Comparison of ENCODE assay signal across 8 cellular contexts in genomic region chr1:169312084-169312954, GRCh38.
DNase-seq lines count a peak whose midpoint lies in the region; ATAC-seq and TF ChIP-seq lines count a peak whose summit lies in the region.

No MANE protein-coding gene starts in this region.

- H3K9me3 ChIP-seq in HEK293 (ENCODE audit: control insufficient read depth, insufficient read depth, low read depth, low read length), result no peaks in the 10 kb centered on the region

- no peaks in the 10 kb centered on the region; the same call in 1 of the 2 replicates for H3K4me1 ChIP-seq in HEK293 (ENCODE audit: control insufficient read depth, insufficient read depth, low read length)

- CTCF ChIA-PET in HEK293 (lab: Yijun Ruan, JAX), result interaction anchor here (0.7 kb wide), 1 partner anchor 10 kb away, joined by 3 read pairs; no protein-coding TSS in a partner anchor

- in situ Hi-C loops in astrocyte of the cerebellum (cut with HindIII; ENCODE audit: low sequenced_read_pairs), result no loop called here

- POLR2A ChIA-PET in HEK293 (lab: Yijun Ruan, JAX), result interaction anchor here (0.6 kb wide), 1 partner anchor 56 kb away, joined by 3 read pairs; the partner anchor contains the start of genes BLZF1 and NME7

- DNase-seq in AG09319 (ENCODE audit: extremely low read depth, low read depth) (peak; percentile 52), SIG-M5 (lab: John Stamatoyannopoulos, UW) (peak; percentile 80), astrocyte of the cerebellum (ENCODE audit: low read depth) (peak; percentile 87), skeletal muscle cell (ENCODE audit: low read depth) (peak; percentile 95)

- no peak overlapping the region for H3K4me3 ChIP-seq in HEK293 (ENCODE audit: low read depth, low read length)
- H3K4me3 ChIP-seq in astrocyte of the cerebellum (ENCODE audit: low read depth, low read length), result no peak overlapping the region
- H3K4me3 ChIP-seq in skeletal muscle cell (ENCODE audit: low read depth, low read length), result no peak overlapping the region

- H3K36me3 ChIP-seq in HEK293 (ENCODE audit: control insufficient read depth in 2 of 2, insufficient read depth in 1 of 2, low read length in 2 of 2), result no peaks in the 10 kb centered on the region

- TF ChIP-seq CTCF in AG09319 (IDR thresholded peaks at IDR 0.05; ENCODE audit: low read depth, low read length), result no peak
- no peak for TF ChIP-seq CTCF in HEK293 (tag by site-specific recombination; IDR thresholded peaks at IDR 0.05)
- no peak for TF ChIP-seq CTCF in astrocyte of the cerebellum (IDR thresholded peaks at IDR 0.05; ENCODE audit: low read depth, low read length, missing control alignments)

- no peak for ATAC-seq in GM18519 (IDR thresholded peaks at IDR 0.05; ENCODE audit: low FRiP score, unreplicated experiment)
- ATAC-seq in HG03025 (IDR thresholded peaks at IDR 0.05; ENCODE audit: low FRiP score, unreplicated experiment), result no peak
- ATAC-seq in HG03097 (IDR thresholded peaks at IDR 0.05; ENCODE audit: low FRiP score, unreplicated experiment), result no peak

- no peak overlapping the region for H3K27ac ChIP-seq in HEK293 (ENCODE audit: extremely low read depth, low read depth, low read length)

TF ChIP-seq in HEK293, 187 proteins besides CTCF, POLR2A, EP300 and RAD21 (continues in another document):
- TF ChIP-seq, protein P1, sequence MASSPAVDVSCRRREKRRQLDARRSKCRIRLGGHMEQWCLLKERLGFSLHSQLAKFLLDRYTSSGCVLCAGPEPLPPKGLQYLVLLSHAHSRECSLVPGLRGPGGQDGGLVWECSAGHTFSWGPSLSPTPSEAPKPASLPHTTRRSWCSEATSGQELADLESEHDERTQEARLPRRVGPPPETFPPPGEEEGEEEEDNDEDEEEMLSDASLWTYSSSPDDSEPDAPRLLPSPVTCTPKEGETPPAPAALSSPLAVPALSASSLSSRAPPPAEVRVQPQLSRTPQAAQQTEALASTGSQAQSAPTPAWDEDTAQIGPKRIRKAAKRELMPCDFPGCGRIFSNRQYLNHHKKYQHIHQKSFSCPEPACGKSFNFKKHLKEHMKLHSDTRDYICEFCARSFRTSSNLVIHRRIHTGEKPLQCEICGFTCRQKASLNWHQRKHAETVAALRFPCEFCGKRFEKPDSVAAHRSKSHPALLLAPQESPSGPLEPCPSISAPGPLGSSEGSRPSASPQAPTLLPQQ (tag by site-specific recombination; IDR thresholded peaks at IDR 0.05), result no peak
- no peak for TF ChIP-seq ZBTB8A (tag by site-specific recombination; IDR thresholded peaks at IDR 0.05)
- TF ChIP-seq ZNF394 (tag by site-specific recombination; IDR thresholded peaks at IDR 0.05; ENCODE audit: borderline replicate concordance), result peak; percentile 33; the same call in 1 of the 2 replicates
- TF ChIP-seq ZNF629 (tag by site-specific recombination; IDR thresholded peaks at IDR 0.05), result peak; percentile 32
- peak; percentile 24 for TF ChIP-seq SETDB1 (IDR thresholded peaks at IDR 0.05; ENCODE audit: insufficient read length, low read length)
- TF ChIP-seq ZNF639 (tag by site-specific recombination; IDR thresholded peaks at IDR 0.05), result peak; percentile 21; the same call in 1 of the 2 replicates
- no peak for TF ChIP-seq ZNF488 (tag by site-specific recombination; IDR thresholded peaks at IDR 0.05)
- no peak for TF ChIP-seq SP2 (tag by site-specific recombination; IDR thresholded peaks at IDR 0.05)
- TF ChIP-seq OSR2 (tag by site-specific recombination; IDR thresholded peaks at IDR 0.05), result no peak
- TF ChIP-seq ZNF571 (tag by site-specific recombination; IDR thresholded peaks at IDR 0.05), result no peak
- TF ChIP-seq ZIC2 (tag by site-specific recombination; IDR thresholded peaks at IDR 0.05), result no peak
- TF ChIP-seq KLF10 (tag by site-specific recombination; IDR thresholded peaks at IDR 0.05), result no peak
- peak; percentile 53; the same call in 1 of the 2 replicates for TF ChIP-seq ZNF24 (tag by site-specific recombination; IDR thresholded peaks at IDR 0.05)
- TF ChIP-seq ZNF624 (tag by site-specific recombination; IDR thresholded peaks at IDR 0.05), result no peak
- TF ChIP-seq, protein P2, sequence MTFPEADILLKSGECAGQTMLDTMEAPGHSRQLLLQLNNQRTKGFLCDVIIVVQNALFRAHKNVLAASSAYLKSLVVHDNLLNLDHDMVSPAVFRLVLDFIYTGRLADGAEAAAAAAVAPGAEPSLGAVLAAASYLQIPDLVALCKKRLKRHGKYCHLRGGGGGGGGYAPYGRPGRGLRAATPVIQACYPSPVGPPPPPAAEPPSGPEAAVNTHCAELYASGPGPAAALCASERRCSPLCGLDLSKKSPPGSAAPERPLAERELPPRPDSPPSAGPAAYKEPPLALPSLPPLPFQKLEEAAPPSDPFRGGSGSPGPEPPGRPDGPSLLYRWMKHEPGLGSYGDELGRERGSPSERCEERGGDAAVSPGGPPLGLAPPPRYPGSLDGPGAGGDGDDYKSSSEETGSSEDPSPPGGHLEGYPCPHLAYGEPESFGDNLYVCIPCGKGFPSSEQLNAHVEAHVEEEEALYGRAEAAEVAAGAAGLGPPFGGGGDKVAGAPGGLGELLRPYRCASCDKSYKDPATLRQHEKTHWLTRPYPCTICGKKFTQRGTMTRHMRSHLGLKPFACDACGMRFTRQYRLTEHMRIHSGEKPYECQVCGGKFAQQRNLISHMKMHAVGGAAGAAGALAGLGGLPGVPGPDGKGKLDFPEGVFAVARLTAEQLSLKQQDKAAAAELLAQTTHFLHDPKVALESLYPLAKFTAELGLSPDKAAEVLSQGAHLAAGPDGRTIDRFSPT (tag by site-specific recombination; IDR thresholded peaks at IDR 0.05), result no peak
- no peak for TF ChIP-seq ZNF792 (tag by site-specific recombination; IDR thresholded peaks at IDR 0.05)
- TF ChIP-seq ZNF184 (tag by site-specific recombination; IDR thresholded peaks at IDR 0.05), result peak; percentile 57; the same call in 1 of the 2 replicates
- TF ChIP-seq ZBTB17 (tag by site-specific recombination; IDR thresholded peaks at IDR 0.05), result peak; percentile 41; the same call in 1 of the 2 replicates
- peak; percentile 90 for TF ChIP-seq ZNF335 (tag by site-specific recombination; conservative IDR thresholded peaks at IDR 0.05)
- TF ChIP-seq ZNF114 (tag by site-specific recombination; IDR thresholded peaks at IDR 0.05), result no peak
- no peak for TF ChIP-seq ZNF664 (tag by site-specific recombination; IDR thresholded peaks at IDR 0.05)
- TF ChIP-seq ZNF48 (tag by site-specific recombination; IDR thresholded peaks at IDR 0.05), result no peak
- TF ChIP-seq PATZ1 (tag by site-specific recombination; IDR thresholded peaks at IDR 0.05), result no peak
- no peak for TF ChIP-seq ZBTB6 (tag by site-specific recombination; IDR thresholded peaks at IDR 0.05)
- TF ChIP-seq HOXA7 (CRISPR knock-in tag; IDR thresholded peaks at IDR 0.05; ENCODE audit: borderline replicate concordance), result no peak
